ENCODE assay signal across 1 cellular context in the genomic region with DNA sequence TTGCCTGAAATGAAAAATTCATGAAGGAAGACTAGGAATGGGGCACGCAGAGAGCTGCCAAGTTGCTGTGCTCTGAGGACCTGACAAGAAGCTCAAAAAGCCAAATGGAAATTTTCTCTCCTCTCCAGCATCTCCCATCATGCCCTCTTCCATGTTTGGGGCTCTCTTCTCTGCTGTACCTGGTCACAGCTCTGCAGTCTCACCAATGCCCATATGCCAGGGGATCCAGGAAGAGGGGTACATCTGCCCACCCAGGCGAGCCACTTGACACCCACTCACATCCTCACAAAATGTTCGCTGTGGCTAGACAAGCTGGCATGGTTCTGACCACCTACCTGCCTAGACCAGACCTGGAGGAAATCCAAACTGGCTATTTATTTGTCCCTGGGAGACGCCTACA.
TF ChIP-seq lines count a peak whose summit lies in the region.

No MANE protein-coding gene starts in this region.

TF ChIP-seq in K562, 482 proteins besides CTCF, POLR2A, EP300 and RAD21:
- TF ChIP-seq, protein P1, sequence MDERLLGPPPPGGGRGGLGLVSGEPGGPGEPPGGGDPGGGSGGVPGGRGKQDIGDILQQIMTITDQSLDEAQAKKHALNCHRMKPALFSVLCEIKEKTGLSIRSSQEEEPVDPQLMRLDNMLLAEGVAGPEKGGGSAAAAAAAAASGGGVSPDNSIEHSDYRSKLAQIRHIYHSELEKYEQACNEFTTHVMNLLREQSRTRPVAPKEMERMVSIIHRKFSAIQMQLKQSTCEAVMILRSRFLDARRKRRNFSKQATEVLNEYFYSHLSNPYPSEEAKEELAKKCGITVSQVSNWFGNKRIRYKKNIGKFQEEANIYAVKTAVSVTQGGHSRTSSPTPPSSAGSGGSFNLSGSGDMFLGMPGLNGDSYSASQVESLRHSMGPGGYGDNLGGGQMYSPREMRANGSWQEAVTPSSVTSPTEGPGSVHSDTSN (CRISPR knock-in tag; IDR thresholded peaks at IDR 0.05; ENCODE audit: low read depth): no peak
- TF ChIP-seq, protein P1 (tag; conservative IDR thresholded peaks at IDR 0.05; ENCODE audit: low read depth): no peak
- no peak for TF ChIP-seq MECOM (CRISPR knock-in tag; IDR thresholded peaks at IDR 0.05)
- no peak for TF ChIP-seq ZFP36 (IDR thresholded peaks at IDR 0.05; ENCODE audit: low read depth, low read length, partially characterized antibody)
- no peak for TF ChIP-seq NR2C1 (IDR thresholded peaks at IDR 0.05)
- no peak for TF ChIP-seq NR2C1 (tag; IDR thresholded peaks at IDR 0.05)
- TF ChIP-seq POLR2H (tag; IDR thresholded peaks at IDR 0.05; ENCODE audit: low read depth): no peak
- TF ChIP-seq DNMT1 (IDR thresholded peaks at IDR 0.05): no peak
- TF ChIP-seq HIVEP1 (CRISPR knock-in tag; IDR thresholded peaks at IDR 0.05): no peak
- no peak for TF ChIP-seq SRF (CRISPR knock-in tag; IDR thresholded peaks at IDR 0.05)
- TF ChIP-seq, protein P2, sequence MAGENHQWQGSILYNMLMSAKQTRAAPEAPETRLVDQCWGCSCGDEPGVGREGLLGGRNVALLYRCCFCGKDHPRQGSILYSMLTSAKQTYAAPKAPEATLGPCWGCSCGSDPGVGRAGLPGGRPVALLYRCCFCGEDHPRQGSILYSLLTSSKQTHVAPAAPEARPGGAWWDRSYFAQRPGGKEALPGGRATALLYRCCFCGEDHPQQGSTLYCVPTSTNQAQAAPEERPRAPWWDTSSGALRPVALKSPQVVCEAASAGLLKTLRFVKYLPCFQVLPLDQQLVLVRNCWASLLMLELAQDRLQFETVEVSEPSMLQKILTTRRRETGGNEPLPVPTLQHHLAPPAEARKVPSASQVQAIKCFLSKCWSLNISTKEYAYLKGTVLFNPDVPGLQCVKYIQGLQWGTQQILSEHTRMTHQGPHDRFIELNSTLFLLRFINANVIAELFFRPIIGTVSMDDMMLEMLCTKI (IDR thresholded peaks at IDR 0.05; ENCODE audit: partially characterized antibody): no peak
- TF ChIP-seq, protein P3, sequence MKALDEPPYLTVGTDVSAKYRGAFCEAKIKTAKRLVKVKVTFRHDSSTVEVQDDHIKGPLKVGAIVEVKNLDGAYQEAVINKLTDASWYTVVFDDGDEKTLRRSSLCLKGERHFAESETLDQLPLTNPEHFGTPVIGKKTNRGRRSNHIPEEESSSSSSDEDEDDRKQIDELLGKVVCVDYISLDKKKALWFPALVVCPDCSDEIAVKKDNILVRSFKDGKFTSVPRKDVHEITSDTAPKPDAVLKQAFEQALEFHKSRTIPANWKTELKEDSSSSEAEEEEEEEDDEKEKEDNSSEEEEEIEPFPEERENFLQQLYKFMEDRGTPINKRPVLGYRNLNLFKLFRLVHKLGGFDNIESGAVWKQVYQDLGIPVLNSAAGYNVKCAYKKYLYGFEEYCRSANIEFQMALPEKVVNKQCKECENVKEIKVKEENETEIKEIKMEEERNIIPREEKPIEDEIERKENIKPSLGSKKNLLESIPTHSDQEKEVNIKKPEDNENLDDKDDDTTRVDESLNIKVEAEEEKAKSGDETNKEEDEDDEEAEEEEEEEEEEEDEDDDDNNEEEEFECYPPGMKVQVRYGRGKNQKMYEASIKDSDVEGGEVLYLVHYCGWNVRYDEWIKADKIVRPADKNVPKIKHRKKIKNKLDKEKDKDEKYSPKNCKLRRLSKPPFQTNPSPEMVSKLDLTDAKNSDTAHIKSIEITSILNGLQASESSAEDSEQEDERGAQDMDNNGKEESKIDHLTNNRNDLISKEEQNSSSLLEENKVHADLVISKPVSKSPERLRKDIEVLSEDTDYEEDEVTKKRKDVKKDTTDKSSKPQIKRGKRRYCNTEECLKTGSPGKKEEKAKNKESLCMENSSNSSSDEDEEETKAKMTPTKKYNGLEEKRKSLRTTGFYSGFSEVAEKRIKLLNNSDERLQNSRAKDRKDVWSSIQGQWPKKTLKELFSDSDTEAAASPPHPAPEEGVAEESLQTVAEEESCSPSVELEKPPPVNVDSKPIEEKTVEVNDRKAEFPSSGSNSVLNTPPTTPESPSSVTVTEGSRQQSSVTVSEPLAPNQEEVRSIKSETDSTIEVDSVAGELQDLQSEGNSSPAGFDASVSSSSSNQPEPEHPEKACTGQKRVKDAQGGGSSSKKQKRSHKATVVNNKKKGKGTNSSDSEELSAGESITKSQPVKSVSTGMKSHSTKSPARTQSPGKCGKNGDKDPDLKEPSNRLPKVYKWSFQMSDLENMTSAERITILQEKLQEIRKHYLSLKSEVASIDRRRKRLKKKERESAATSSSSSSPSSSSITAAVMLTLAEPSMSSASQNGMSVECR (CRISPR knock-in tag; IDR thresholded peaks at IDR 0.05): no peak
